ENCODE assay signal across 1 cellular context in the genomic region with DNA sequence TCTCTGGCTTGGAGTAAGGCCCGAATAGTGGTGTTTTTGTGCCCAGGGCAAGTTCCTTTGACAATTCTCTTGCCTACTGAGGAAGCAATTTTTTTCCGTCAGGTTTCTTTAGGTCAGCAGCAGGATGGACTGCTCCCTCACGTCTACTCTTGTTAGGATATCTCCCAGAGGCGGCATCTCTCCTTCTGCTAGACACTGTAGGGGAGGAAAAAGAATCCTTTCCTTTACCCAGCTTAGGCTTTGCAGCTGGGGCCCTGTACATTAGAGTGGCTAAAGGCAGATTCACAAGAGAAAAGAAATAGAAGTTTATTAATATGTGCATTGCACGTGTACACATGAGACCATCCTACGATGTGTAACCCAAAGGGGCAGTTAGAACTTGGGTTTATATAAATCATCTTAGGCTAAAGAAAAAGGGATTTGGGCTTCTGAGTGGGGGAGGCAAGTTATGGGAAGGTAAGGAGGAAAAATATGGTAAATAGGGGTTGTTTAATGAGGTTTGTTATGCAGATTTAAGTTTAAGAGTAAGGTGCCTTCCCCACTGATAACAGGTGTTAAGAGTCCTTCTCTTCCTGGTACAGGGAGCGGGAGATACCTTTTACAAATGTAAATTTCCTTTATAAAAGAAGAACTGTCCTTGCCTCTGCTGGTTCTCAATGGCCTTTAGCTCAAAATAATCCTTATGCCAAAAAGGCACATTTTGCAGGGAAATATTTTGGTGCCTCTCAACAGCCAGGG.
TF ChIP-seq lines count a peak whose summit lies in the region.

No MANE protein-coding gene starts in this region.

TF ChIP-seq in H1, 55 proteins besides CTCF, POLR2A, EP300 and RAD21:
- no peak for TF ChIP-seq ZNF274 (IDR thresholded peaks at IDR 0.05; ENCODE audit: borderline replicate concordance, extremely low read depth, low read length)
- 0 out of 2 replicates have a peak, but pooled peaks have one; percentile 17 for TF ChIP-seq SP1 (IDR thresholded peaks at IDR 0.05; ENCODE audit: low read depth, low read length)
- TF ChIP-seq EZH2 (IDR thresholded peaks at IDR 0.05; ENCODE audit: low read depth, low read length, severe bottlenecking): no peak
- TF ChIP-seq, protein P1, sequence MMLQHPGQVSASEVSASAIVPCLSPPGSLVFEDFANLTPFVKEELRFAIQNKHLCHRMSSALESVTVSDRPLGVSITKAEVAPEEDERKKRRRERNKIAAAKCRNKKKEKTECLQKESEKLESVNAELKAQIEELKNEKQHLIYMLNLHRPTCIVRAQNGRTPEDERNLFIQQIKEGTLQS (IDR thresholded peaks at IDR 0.05; ENCODE audit: insufficient read depth, low read depth, low read length): no peak
- TF ChIP-seq POU5F1 (IDR thresholded peaks at IDR 0.05; ENCODE audit: low read depth, low read length): 0 out of 2 replicates have a peak, but pooled peaks have one; percentile 5
- TF ChIP-seq TCF12 (IDR thresholded peaks at IDR 0.05; ENCODE audit: low read depth, low read length): peak; percentile 74; the same call in 1 of the 2 replicates
- no peak for TF ChIP-seq RXRA (IDR thresholded peaks at IDR 0.05; ENCODE audit: insufficient read depth, low read depth, low read length)
